Comparison of ENCODE assay signal across 10 cellular contexts in the genomic region with DNA sequence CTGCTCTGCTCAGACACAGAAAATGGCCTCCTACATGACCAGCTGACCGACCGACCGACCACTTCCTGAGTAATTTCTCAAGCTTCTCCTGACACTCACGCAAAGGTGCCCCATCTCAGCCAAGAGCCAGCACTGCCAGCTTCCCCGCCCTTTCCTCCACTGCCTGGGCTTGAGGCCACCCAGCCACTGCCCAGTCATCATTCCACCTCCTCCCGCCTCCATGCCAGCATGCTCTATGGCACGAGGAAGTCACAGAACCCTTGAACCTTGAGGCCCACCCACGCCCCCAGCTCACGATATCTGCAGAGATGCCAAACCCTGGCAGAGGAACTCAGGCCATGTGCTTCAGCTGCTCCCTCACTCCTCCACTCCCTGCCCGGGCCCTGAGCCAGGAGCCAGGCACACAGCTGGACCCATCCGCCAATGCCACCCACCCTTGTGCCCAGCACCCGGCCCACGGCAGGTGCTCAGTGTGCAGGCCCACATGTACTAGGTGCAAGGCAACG. TPM values are rescaled to one million over a fixed set of nuclear protein-coding genes. Genes with fewer than 3 reads are reported as not detected.
DNase-seq lines count a peak whose midpoint lies in the region; ATAC-seq and FAIRE-seq lines count a peak whose summit lies in the region.
"Had no signal": no experiment of that assay in that cellular context is flagged by ENCODE, and none has a peak within 500 bp of the region (broad histone marks: within the 10 kb centered on the region; RNA-seq: fewer than 3 reads in every experiment).

No MANE protein-coding gene starts in this region.

- H3K27ac ChIP-seq in aorta (ENCODE audit: low read depth in 1 of 2, low read length in 2 of 2): no peak overlapping the region

- FAIRE-seq in HTR-8/SVneo (lab: Jason Lieb, UNC): no peak

- no peaks in the 10 kb centered on the region for H3K4me1 ChIP-seq in aorta (ENCODE audit: control insufficient read depth in 1 of 2, insufficient read depth in 2 of 2, low read length in 2 of 2)

- no peak overlapping the region for H3K4me3 ChIP-seq in aorta (ENCODE audit: low read length in 2 of 2)

- DNase-seq in Right ventricle myocardium superior: no peak
- DNase-seq in cardiac septum (ENCODE audit: low spot score): no peak
- peak in 36 of 58 donors; percentile 20 to 82 (median 50) for DNase-seq in anterior cingulate cortex (lab: John Stamatoyannopoulos, UW)
- DNase-seq in left lobe of liver (ENCODE audit: low spot score): peak; percentile 51
- DNase-seq in aorta: peak; percentile 73 to 78
- DNase-seq in HTR-8/SVneo (ENCODE audit: insufficient read length, low spot score): no peak
- DNase-seq in NCI-H1092 (lab: John Stamatoyannopoulos, UW): no peak
- DNase-seq in NCI-H82 (lab: John Stamatoyannopoulos, UW): no peak
- DNase-seq: CD4-positive, CD25-positive, alpha-beta regulatory T cell; NCI-H446 had no signal

- H3K9me3 ChIP-seq in aorta (ENCODE audit: control insufficient read depth, low read length): no peaks in the 10 kb centered on the region

- 32 to 44% methylated on average over 14 of the region's 14 CpGs for WGBS in aorta, 2 donors

- H3K27me3 ChIP-seq in aorta (ENCODE audit: control insufficient read depth in 1 of 2, insufficient read depth in 2 of 2, low read length in 1 of 2): no peaks in the 10 kb centered on the region

- intact Hi-C loops in Right ventricle myocardium superior (cut with DNase I) (no loop called here), cardiac septum (cut with DNase I) (no loop called here), aorta (cut with DNase I) (no loop called here)

- ATAC-seq in Right ventricle myocardium superior (ENCODE audit: poor library complexity) (peak; percentile 19), left lobe of liver (peak; percentile 17), aorta (ENCODE audit: low FRiP score) (no peak)

- no peaks in the 10 kb centered on the region for H3K36me3 ChIP-seq in aorta (ENCODE audit: control insufficient read depth in 1 of 2, insufficient read depth in 2 of 2, low read length in 1 of 2)

RNA-seq across cellular contexts. Expression of a gene that starts 14.0 kb away (rescaled TPM):
- total RNA-seq in Right ventricle myocardium superior: 18.6 TPM
- 21.6 TPM for total RNA-seq in cardiac septum
- total RNA-seq in left lobe of liver: 44.2 TPM
- total RNA-seq in aorta: 100 to 1,000 TPM in 1 of 2 donors, 10 to 100 TPM in 1; 46.9 to 101 TPM
- polyA plus RNA-seq in aorta: 10 to 100 TPM; 36.6 to 83.7 TPM

RNA-seq across cellular contexts. Expression of a gene that starts 58.0 kb away (rescaled TPM):
- total RNA-seq in Right ventricle myocardium superior (0.65 TPM), cardiac septum (0.40 TPM), left lobe of liver (not detected), aorta (not detected)
- not detected for polyA plus RNA-seq in aorta
- total RNA-seq: CD4-positive, CD25-positive, alpha-beta regulatory T cell had no signal
- polyA plus RNA-seq: CD4-positive, CD25-positive, alpha-beta regulatory T cell had no signal

Comparison
In these comparisons a context has a peak if more than half of its experiments do, and no peak if none do; other contexts are left out.
1. DNase-seq: peak in anterior cingulate cortex (36 of 58), left lobe of liver (single experiment) and aorta (2 of 2); none in Right ventricle myocardium superior (single experiment), cardiac septum (single experiment), HTR-8/SVneo (single experiment), NCI-H1092 (single experiment) and NCI-H82 (single experiment).